Comparison of ENCODE assay signal across 12 cellular contexts in the genomic region with DNA sequence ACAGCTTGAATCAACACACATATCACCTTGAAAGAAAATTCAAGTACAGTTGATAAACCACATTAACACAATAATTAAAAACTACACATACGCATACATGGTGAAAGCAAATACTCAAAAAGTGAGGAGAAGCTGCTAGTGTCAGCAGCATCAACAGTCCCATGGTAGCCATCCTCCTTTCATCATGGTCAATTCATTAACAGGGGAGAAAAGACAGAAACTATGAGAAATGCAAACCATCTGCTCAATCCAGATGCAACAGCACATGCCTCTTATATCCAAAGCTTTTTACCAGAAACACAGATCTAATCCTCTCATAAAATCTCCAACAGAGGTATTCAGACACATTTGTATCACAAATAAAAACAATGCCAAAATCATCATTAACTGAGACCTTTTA.
A peak's percentile ranks its signal among the peaks of the same experiment; 100 is the strongest.
DNase-seq lines count a peak whose midpoint lies in the region; ATAC-seq and TF ChIP-seq lines count a peak whose summit lies in the region.
"Had no signal": no experiment of that assay in that cellular context is flagged by ENCODE, and none has a peak within 500 bp of the region (broad histone marks: within the 10 kb centered on the region; RNA-seq: fewer than 3 reads in every experiment).

No MANE protein-coding gene starts in this region.

- H3K9me3 ChIP-seq in SK-N-MC (ENCODE audit: low read depth, low read length) (no peaks in the 10 kb centered on the region), skeletal muscle satellite cell (replicated peaks; ENCODE audit: low read length) (no peaks in the 10 kb centered on the region)
- H3K9me3 ChIP-seq: upper lobe of left lung had no signal

- H3K4me1 Mint-ChIP-seq in activated CD8-positive, alpha-beta T cell treated with anti-CD3 and anti-CD28 coated beads for 36 hours (ENCODE audit: low read depth): peaks cover 25% of the 10 kb centered on the region
- peaks cover 2% of the 10 kb centered on the region for H3K4me1 Mint-ChIP-seq in activated CD8-positive, alpha-beta T cell treated with anti-CD3 and anti-CD28 coated beads, Interleukin-2, amount 10 ng/mL, durations not matched to agents 7 days and 5 days (ENCODE audit: low read depth)
- H3K4me1 Mint-ChIP-seq: activated CD4-positive, alpha-beta T cell treated with anti-CD3 and anti-CD28 coated beads, Interleukin-2, amount 10 ng/mL, durations not matched to agents 7 days and 5 days had no signal

- no peak for TF ChIP-seq POLR2A in lower leg skin (IDR thresholded peaks at IDR 0.05)

- peak overlapping the region; percentile 10 for H3K4me3 Mint-ChIP-seq in activated CD8-positive, alpha-beta T cell treated with anti-CD3 and anti-CD28 coated beads for 36 hours
- no peak overlapping the region for H3K4me3 Mint-ChIP-seq in activated CD8-positive, alpha-beta T cell treated with anti-CD3 and anti-CD28 coated beads, Interleukin-2, amount 10 ng/mL, durations not matched to agents 7 days and 5 days
- H3K4me3 Mint-ChIP-seq: activated CD4-positive, alpha-beta T cell treated with anti-CD3 and anti-CD28 coated beads, Interleukin-2, amount 10 ng/mL, durations not matched to agents 7 days and 5 days had no signal

- CTCF ChIA-PET in activated CD8-positive, alpha-beta T cell treated with anti-CD3 and anti-CD28 coated beads for 36 hours (lab: Charles Lee): no interaction called here
- CTCF ChIA-PET in activated CD8-positive, alpha-beta T cell treated with anti-CD3 and anti-CD28 coated beads, Interleukin-2, amount 10 ng/mL, durations not matched to agents 7 days and 5 days (lab: Charles Lee): interaction anchor here (1.3 kb wide), 1 partner anchor 97 kb away, joined by 3 read pairs; no protein-coding TSS in a partner anchor

- peak overlapping the region; percentile 76 for H3K4me3 ChIP-seq in SK-N-MC
- H3K4me3 ChIP-seq in skeletal muscle satellite cell (ENCODE audit: low read length): peak overlapping the region; percentile 65
- H3K4me3 ChIP-seq in lower leg skin (ENCODE audit: low read depth, poor library complexity, severe bottlenecking): no peak overlapping the region

- peak overlapping the region; percentile 81 for H3K4me2 ChIP-seq in skeletal muscle satellite cell (ENCODE audit: low read length)

- peak overlapping the region; percentile 47; the same call in 1 of the 2 replicates for H3K27ac ChIP-seq in SK-N-MC
- H3K27ac ChIP-seq: upper lobe of left lung had no signal

- H3K4me1 ChIP-seq in skeletal muscle satellite cell (ENCODE audit: control insufficient read depth, insufficient read depth, low read length): peaks cover 21% of the 10 kb centered on the region
- H3K4me1 ChIP-seq: upper lobe of left lung had no signal

- no peaks in the 10 kb centered on the region for H3K27me3 ChIP-seq in skeletal muscle satellite cell (ENCODE audit: control insufficient read depth, insufficient read depth, low read length)
- H3K27me3 ChIP-seq: upper lobe of left lung had no signal

- no peak for TF ChIP-seq CTCF in activated CD8-positive, alpha-beta T cell treated with anti-CD3 and anti-CD28 coated beads for 36 hours (IDR thresholded peaks at IDR 0.05)
- no peak for TF ChIP-seq CTCF in lower leg skin (IDR thresholded peaks at IDR 0.05)

- intact Hi-C loops in activated CD8-positive, alpha-beta T cell treated with anti-CD3 and anti-CD28 coated beads for 36 hours (cut with micrococcal nuclease): no loop called here
- intact Hi-C loops in lower leg skin (cut with DNase I; ENCODE audit: low total_unique reads): no loop called here

- H3K27me3 Mint-ChIP-seq in activated CD8-positive, alpha-beta T cell treated with anti-CD3 and anti-CD28 coated beads for 36 hours: no peaks in the 10 kb centered on the region
- H3K27me3 Mint-ChIP-seq in activated CD8-positive, alpha-beta T cell treated with anti-CD3 and anti-CD28 coated beads, Interleukin-2, amount 10 ng/mL, durations not matched to agents 7 days and 5 days (ENCODE audit: low read depth): peaks cover 2% of the 10 kb centered on the region
- H3K27me3 Mint-ChIP-seq: activated CD4-positive, alpha-beta T cell treated with anti-CD3 and anti-CD28 coated beads, Interleukin-2, amount 10 ng/mL, durations not matched to agents 7 days and 5 days had no signal

- 61 to 80% methylated on average over 1 of the region's 1 CpG for WGBS in lower leg skin, 2 donors

- DNase-seq in activated CD8-positive, alpha-beta T cell treated with anti-CD3 and anti-CD28 coated beads for 36 hours: no peak
- no peak for DNase-seq in activated CD8-positive, alpha-beta T cell treated with anti-CD3 and anti-CD28 coated beads, Interleukin-2, amount 10 ng/mL, durations not matched to agents 7 days and 5 days
- DNase-seq in SK-N-MC (ENCODE audit: low read depth, low spot score) (no peak), fibroblast of gingiva (ENCODE audit: low read depth) (peak; percentile 9), lower leg skin (ENCODE audit: low spot score in 2 of 2) (no peak), globus pallidus (ENCODE audit: low spot score) (no peak)
- DNase-seq: activated CD4-positive, alpha-beta T cell treated with anti-CD3 and anti-CD28 coated beads, Interleukin-2, amount 10 ng/mL, durations not matched to agents 7 days and 5 days; left ventricle myocardium superior; SHP77; upper lobe of left lung had no signal

- no peak overlapping the region for H3K27ac Mint-ChIP-seq in activated CD8-positive, alpha-beta T cell treated with anti-CD3 and anti-CD28 coated beads for 36 hours
- H3K27ac Mint-ChIP-seq in activated CD8-positive, alpha-beta T cell treated with anti-CD3 and anti-CD28 coated beads, Interleukin-2, amount 10 ng/mL, durations not matched to agents 7 days and 5 days: no peak overlapping the region
- H3K27ac Mint-ChIP-seq: activated CD4-positive, alpha-beta T cell treated with anti-CD3 and anti-CD28 coated beads, Interleukin-2, amount 10 ng/mL, durations not matched to agents 7 days and 5 days had no signal

- peak overlapping the region; percentile 24 for H3K9ac ChIP-seq in SK-N-MC (ENCODE audit: insufficient read length)
- peak overlapping the region; percentile 68 for H3K9ac ChIP-seq in skeletal muscle satellite cell (ENCODE audit: low read depth, low read length)

- no peaks in the 10 kb centered on the region for H3K36me3 Mint-ChIP-seq in activated CD8-positive, alpha-beta T cell treated with anti-CD3 and anti-CD28 coated beads for 36 hours (ENCODE audit: low read depth)
- no peaks in the 10 kb centered on the region for H3K36me3 Mint-ChIP-seq in activated CD8-positive, alpha-beta T cell treated with anti-CD3 and anti-CD28 coated beads, Interleukin-2, amount 10 ng/mL, durations not matched to agents 7 days and 5 days (ENCODE audit: low read depth)

- POLR2A ChIA-PET in activated CD8-positive, alpha-beta T cell treated with anti-CD3 and anti-CD28 coated beads for 36 hours (lab: Charles Lee): no interaction called here
- POLR2A ChIA-PET in activated CD8-positive, alpha-beta T cell treated with anti-CD3 and anti-CD28 coated beads, Interleukin-2, amount 10 ng/mL, durations not matched to agents 7 days and 5 days (lab: Charles Lee): no interaction called here

- no peak for ATAC-seq in activated CD8-positive, alpha-beta T cell treated with anti-CD3 and anti-CD28 coated beads for 36 hours
- ATAC-seq in activated CD8-positive, alpha-beta T cell treated with anti-CD3 and anti-CD28 coated beads, Interleukin-2, amount 10 ng/mL, durations not matched to agents 7 days and 5 days: no peak
- ATAC-seq in HG03025 (IDR thresholded peaks at IDR 0.05; ENCODE audit: low FRiP score, unreplicated experiment): no peak

- H3K36me3 ChIP-seq in SK-N-MC (ENCODE audit: insufficient read depth, low read length) (no peaks in the 10 kb centered on the region), skeletal muscle satellite cell (ENCODE audit: insufficient read depth, low read length) (no peaks in the 10 kb centered on the region)
- H3K36me3 ChIP-seq: upper lobe of left lung had no signal

- H3K9me3 Mint-ChIP-seq in activated CD8-positive, alpha-beta T cell treated with anti-CD3 and anti-CD28 coated beads for 36 hours: no peaks in the 10 kb centered on the region
- no peaks in the 10 kb centered on the region for H3K9me3 Mint-ChIP-seq in activated CD8-positive, alpha-beta T cell treated with anti-CD3 and anti-CD28 coated beads, Interleukin-2, amount 10 ng/mL, durations not matched to agents 7 days and 5 days (ENCODE audit: insufficient read depth)
- H3K9me3 Mint-ChIP-seq: activated CD4-positive, alpha-beta T cell treated with anti-CD3 and anti-CD28 coated beads, Interleukin-2, amount 10 ng/mL, durations not matched to agents 7 days and 5 days had no signal
